ENCODE assay signal across 12 cellular contexts in genomic region chr18:74682998-74683311, GRCh38.
DNase-seq lines count a peak whose midpoint lies in the region; TF ChIP-seq lines count a peak whose summit lies in the region.
"Had no signal": no experiment of that assay in that cellular context is flagged by ENCODE, and none has a peak within 500 bp of the region (broad histone marks: within the 10 kb centered on the region; RNA-seq: fewer than 3 reads in every experiment).

No MANE protein-coding gene starts in this region.

- peak; percentile 42 for DNase-seq in AG09319 (ENCODE audit: extremely low read depth, low read depth)
- DNase-seq in GM23248 = peak; percentile 35
- DNase-seq in astrocyte of the cerebellum (ENCODE audit: low read depth) = peak; percentile 39
- DNase-seq in fibroblast of villous mesenchyme (ENCODE audit: low read depth) = peak; percentile 21
- DNase-seq in SKM-1 treated with dmso at 0.1 percent for 144 hours (lab: John Stamatoyannopoulos, UW; ENCODE audit: unreplicated experiment) = no peak
- DNase-seq in GM19240 (ENCODE audit: insufficient read length, low spot score) = no peak
- DNase-seq in 8988T = no peak
- DNase-seq in activated CD4-positive, alpha-beta T cell treated with anti-CD3 and anti-CD28 coated beads, Interleukin-2, amount 50 U/mL, for 1 hour = no peak
- DNase-seq: amygdala, NCI-H146, SHP77 treated with DMSO at 0.1 percent for 48 hours had no signal

- WGBS in GM23248 (ENCODE audit: low coverage in 1 of 2, low lambda C conversion rate in 2 of 2, missing lambda C conversion rate in 2 of 2), 2 experiments = 95 to 100% methylated on average over 1 of the region's 1 CpG

- no peak overlapping the region for H3K27ac ChIP-seq in GM23248
- H3K27ac ChIP-seq: thoracic aorta had no signal

- H3K79me2 ChIP-seq in GM23248 (ENCODE audit: insufficient read depth) = no peaks in the 10 kb centered on the region

- no peaks in the 10 kb centered on the region for H3K9me3 ChIP-seq in GM23248 (ENCODE audit: low read depth)
- H3K9me3 ChIP-seq: thoracic aorta had no signal

- H3K4me3 ChIP-seq in GM23248 (no peak overlapping the region), astrocyte of the cerebellum (ENCODE audit: low read depth, low read length) (no peak overlapping the region), fibroblast of villous mesenchyme (ENCODE audit: low read depth, low read length) (no peak overlapping the region)
- H3K4me3 ChIP-seq: thoracic aorta had no signal

- H3K36me3 ChIP-seq in GM23248 (ENCODE audit: low read depth) = no peaks in the 10 kb centered on the region

- no peak overlapping the region for H3K9ac ChIP-seq in GM23248

- H3F3A ChIP-seq in GM23248 (ENCODE audit: insufficient read depth) = 0 out of 2 replicates have a peak, but pooled peaks cover under 1% of the 10 kb centered on the region

- H3K27me3 ChIP-seq in GM23248 (replicated peaks; ENCODE audit: insufficient read depth) = no peaks in the 10 kb centered on the region

- TF ChIP-seq CTCF in AG09319 (IDR thresholded peaks at IDR 0.05; ENCODE audit: low read depth, low read length) = no peak
- TF ChIP-seq CTCF in astrocyte of the cerebellum (IDR thresholded peaks at IDR 0.05; ENCODE audit: low read depth, low read length, missing control alignments) = no peak
- no peak for TF ChIP-seq CTCF in fibroblast of villous mesenchyme (IDR thresholded peaks at IDR 0.05; ENCODE audit: insufficient read depth, low read depth, low read length)

- H3K9me2 ChIP-seq in GM23248 (ENCODE audit: insufficient read depth) = no peaks in the 10 kb centered on the region

- in situ Hi-C loops in GM23248 (cut with MboI) = no loop called here
- in situ Hi-C loops in astrocyte of the cerebellum (cut with HindIII; ENCODE audit: low sequenced_read_pairs) = no loop called here

- H2AFZ ChIP-seq in GM23248 = no peak overlapping the region

- H4K20me1 ChIP-seq in GM23248 (ENCODE audit: insufficient read depth) = no peaks in the 10 kb centered on the region

- no peak overlapping the region for H3K4me2 ChIP-seq in GM23248 (ENCODE audit: unreplicated experiment)

- no peaks in the 10 kb centered on the region for H3K4me1 ChIP-seq in GM23248 (ENCODE audit: insufficient read depth)

Comparison
In these comparisons a context has a peak if more than half of its experiments do, and no peak if none do; other contexts are left out.
1. DNase-seq: peak in AG09319 (single experiment), GM23248 (single experiment), astrocyte of the cerebellum (single experiment) and fibroblast of villous mesenchyme (single experiment); none in SKM-1 treated with dmso at 0.1 percent for 144 hours (single experiment), GM19240 (single experiment), 8988T (single experiment) and activated CD4-positive, alpha-beta T cell treated with anti-CD3 and anti-CD28 coated beads, Interleukin-2, amount 50 U/mL, for 1 hour (single experiment).